8 cellular contexts compared by ENCODE assay signal in the genomic region with DNA sequence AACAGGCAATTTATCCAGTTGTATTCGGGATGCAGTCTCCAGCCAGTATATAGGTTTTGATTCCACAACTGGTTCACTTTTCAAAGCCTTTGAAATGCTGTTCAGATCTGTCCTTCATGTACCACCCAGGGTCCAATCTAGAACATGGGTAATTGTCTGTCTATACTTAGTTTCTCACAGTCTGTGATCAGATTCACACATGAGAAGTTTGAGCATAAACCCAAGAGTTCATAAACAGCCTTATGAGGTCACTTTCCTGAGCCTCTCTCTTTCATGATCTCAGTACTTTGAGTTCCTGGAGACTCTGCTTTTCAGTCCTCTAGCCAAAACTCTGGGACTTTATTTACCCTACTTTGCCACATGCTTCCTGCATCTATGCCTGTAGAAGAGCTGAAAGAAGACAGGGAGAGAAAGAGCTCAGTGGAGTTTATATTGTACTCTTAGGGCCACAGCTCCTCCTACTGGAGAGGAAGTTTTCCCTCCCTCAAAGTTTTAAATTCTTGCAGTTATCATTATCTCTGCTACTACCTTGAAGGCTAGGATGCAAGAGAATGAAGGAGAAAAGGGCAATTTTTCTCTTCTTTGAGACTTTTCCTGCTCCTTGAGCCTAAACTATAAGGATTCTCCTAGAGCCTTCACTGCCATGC.
DNase-seq lines count a peak whose midpoint lies in the region; ATAC-seq, FAIRE-seq and TF ChIP-seq lines count a peak whose summit lies in the region.

No MANE protein-coding gene starts in this region.

- H3K27ac ChIP-seq in cardiac muscle cell (no peak overlapping the region), right cardiac atrium (ENCODE audit: low read length) (no peak overlapping the region), kidney (ENCODE audit: low read depth in 2 of 2, low read length in 2 of 2) (no peak overlapping the region)

- H3K9me3 ChIP-seq in cardiac muscle cell (ENCODE audit: low read depth) (no peaks in the 10 kb centered on the region), right cardiac atrium (ENCODE audit: control insufficient read depth, low read length) (no peaks in the 10 kb centered on the region), kidney (ENCODE audit: control insufficient read depth in 1 of 2, low read length in 2 of 2) (no peaks in the 10 kb centered on the region)

- DNase-seq in cardiac muscle cell (ENCODE audit: low read depth in 1 of 2, low spot score in 1 of 2) (peak; percentile 65 to 79), right cardiac atrium (no peak), LoVo (ENCODE audit: low spot score) (peak; percentile 26), astrocyte of the cerebellum (ENCODE audit: low read depth) (peak; percentile 52), kidney (no peak)

- WGBS in right cardiac atrium: 95% methylated on average over 1 of the region's 1 CpG

- H3K9ac ChIP-seq in kidney (ENCODE audit: low read length in 2 of 2): no peak overlapping the region

- no peak overlapping the region for H3K4me3 ChIP-seq in cardiac muscle cell
- no peak overlapping the region for H3K4me3 ChIP-seq in right cardiac atrium (ENCODE audit: low read length)
- no peak overlapping the region for H3K4me3 ChIP-seq in astrocyte of the cerebellum (ENCODE audit: low read depth, low read length)
- H3K4me3 ChIP-seq in kidney (ENCODE audit: low read length in 2 of 2): no peak overlapping the region

- no peaks in the 10 kb centered on the region for H3K4me1 ChIP-seq in cardiac muscle cell (ENCODE audit: low read depth)
- no peaks in the 10 kb centered on the region for H3K4me1 ChIP-seq in right cardiac atrium (ENCODE audit: control insufficient read depth, insufficient read depth, low read length)
- H3K4me1 ChIP-seq in kidney (ENCODE audit: control insufficient read depth in 1 of 2, insufficient read depth in 1 of 2, low read depth in 1 of 2, low read length in 2 of 2): no peaks in the 10 kb centered on the region

- FAIRE-seq in kidney (lab: Jason Lieb, UNC): no peak

- in situ Hi-C loops in astrocyte of the cerebellum (cut with HindIII; ENCODE audit: low sequenced_read_pairs): no loop called here

- intact Hi-C loops in right cardiac atrium (cut with DNase I) (no loop called here), kidney (cut with DNase I) (no loop called here)

- H3K27me3 ChIP-seq in cardiac muscle cell (no peaks in the 10 kb centered on the region), right cardiac atrium (ENCODE audit: control insufficient read depth, insufficient read depth) (no peaks in the 10 kb centered on the region)

- ATAC-seq in right cardiac atrium: no peak
- no peak for ATAC-seq in HG03135 (IDR thresholded peaks at IDR 0.05; ENCODE audit: unreplicated experiment)
- no peak for ATAC-seq in GM18511 (IDR thresholded peaks at IDR 0.05; ENCODE audit: unreplicated experiment)
- no peak for ATAC-seq in GM18858 (IDR thresholded peaks at IDR 0.05; ENCODE audit: unreplicated experiment)

- peak; percentile 73 for TF ChIP-seq CTCF in cardiac muscle cell (IDR thresholded peaks at IDR 0.05; ENCODE audit: low read depth, low read length)
- TF ChIP-seq CTCF in astrocyte of the cerebellum (IDR thresholded peaks at IDR 0.05; ENCODE audit: low read depth, low read length, missing control alignments): peak; percentile 65
- peak; percentile 47 for TF ChIP-seq CTCF in kidney (IDR thresholded peaks at IDR 0.05; ENCODE audit: borderline replicate concordance, extremely low read depth, insufficient read depth)

- H3K36me3 ChIP-seq in cardiac muscle cell: no peaks in the 10 kb centered on the region
- no peaks in the 10 kb centered on the region for H3K36me3 ChIP-seq in kidney (ENCODE audit: control insufficient read depth in 1 of 2, insufficient read depth in 2 of 2, low read length in 2 of 2)

Comparison
In these comparisons a context has a peak if more than half of its experiments do, and no peak if none do; other contexts are left out.
1. DNase-seq: peak in cardiac muscle cell (2 of 2), LoVo (single experiment) and astrocyte of the cerebellum (single experiment); none in right cardiac atrium (0 of 3) and kidney (single experiment).
2. Peak in every context shown above with its lines, with median percentiles within 50 percentile points of each other: CTCF ChIP-seq.